In the genomic region with DNA sequence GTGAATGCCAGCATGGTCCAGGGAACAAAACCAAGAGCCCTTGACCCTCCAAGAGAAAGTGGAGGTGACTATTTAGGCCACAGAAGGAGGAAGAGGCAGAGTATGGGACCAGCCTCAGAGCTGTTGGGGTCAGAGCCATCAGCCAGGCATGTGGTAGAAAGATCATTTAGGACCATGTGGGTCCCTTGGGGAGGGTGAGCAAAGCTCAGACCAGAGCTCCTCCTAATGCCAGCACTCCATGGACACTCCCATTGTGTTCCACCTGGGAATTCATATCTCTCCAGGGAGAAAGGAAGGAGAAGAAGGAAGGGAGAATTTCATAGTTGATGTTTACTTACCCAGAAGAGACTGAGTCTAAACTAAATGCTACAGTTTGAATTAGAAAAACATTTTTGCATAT, we compare ENCODE assay signal across 1 cellular context.
TF ChIP-seq lines count a peak whose summit lies in the region.

No MANE protein-coding gene starts in this region.

TF ChIP-seq in GM23338, 12 proteins besides CTCF, POLR2A, EP300 and RAD21 (continued from another document):
- TF ChIP-seq, protein P1, sequence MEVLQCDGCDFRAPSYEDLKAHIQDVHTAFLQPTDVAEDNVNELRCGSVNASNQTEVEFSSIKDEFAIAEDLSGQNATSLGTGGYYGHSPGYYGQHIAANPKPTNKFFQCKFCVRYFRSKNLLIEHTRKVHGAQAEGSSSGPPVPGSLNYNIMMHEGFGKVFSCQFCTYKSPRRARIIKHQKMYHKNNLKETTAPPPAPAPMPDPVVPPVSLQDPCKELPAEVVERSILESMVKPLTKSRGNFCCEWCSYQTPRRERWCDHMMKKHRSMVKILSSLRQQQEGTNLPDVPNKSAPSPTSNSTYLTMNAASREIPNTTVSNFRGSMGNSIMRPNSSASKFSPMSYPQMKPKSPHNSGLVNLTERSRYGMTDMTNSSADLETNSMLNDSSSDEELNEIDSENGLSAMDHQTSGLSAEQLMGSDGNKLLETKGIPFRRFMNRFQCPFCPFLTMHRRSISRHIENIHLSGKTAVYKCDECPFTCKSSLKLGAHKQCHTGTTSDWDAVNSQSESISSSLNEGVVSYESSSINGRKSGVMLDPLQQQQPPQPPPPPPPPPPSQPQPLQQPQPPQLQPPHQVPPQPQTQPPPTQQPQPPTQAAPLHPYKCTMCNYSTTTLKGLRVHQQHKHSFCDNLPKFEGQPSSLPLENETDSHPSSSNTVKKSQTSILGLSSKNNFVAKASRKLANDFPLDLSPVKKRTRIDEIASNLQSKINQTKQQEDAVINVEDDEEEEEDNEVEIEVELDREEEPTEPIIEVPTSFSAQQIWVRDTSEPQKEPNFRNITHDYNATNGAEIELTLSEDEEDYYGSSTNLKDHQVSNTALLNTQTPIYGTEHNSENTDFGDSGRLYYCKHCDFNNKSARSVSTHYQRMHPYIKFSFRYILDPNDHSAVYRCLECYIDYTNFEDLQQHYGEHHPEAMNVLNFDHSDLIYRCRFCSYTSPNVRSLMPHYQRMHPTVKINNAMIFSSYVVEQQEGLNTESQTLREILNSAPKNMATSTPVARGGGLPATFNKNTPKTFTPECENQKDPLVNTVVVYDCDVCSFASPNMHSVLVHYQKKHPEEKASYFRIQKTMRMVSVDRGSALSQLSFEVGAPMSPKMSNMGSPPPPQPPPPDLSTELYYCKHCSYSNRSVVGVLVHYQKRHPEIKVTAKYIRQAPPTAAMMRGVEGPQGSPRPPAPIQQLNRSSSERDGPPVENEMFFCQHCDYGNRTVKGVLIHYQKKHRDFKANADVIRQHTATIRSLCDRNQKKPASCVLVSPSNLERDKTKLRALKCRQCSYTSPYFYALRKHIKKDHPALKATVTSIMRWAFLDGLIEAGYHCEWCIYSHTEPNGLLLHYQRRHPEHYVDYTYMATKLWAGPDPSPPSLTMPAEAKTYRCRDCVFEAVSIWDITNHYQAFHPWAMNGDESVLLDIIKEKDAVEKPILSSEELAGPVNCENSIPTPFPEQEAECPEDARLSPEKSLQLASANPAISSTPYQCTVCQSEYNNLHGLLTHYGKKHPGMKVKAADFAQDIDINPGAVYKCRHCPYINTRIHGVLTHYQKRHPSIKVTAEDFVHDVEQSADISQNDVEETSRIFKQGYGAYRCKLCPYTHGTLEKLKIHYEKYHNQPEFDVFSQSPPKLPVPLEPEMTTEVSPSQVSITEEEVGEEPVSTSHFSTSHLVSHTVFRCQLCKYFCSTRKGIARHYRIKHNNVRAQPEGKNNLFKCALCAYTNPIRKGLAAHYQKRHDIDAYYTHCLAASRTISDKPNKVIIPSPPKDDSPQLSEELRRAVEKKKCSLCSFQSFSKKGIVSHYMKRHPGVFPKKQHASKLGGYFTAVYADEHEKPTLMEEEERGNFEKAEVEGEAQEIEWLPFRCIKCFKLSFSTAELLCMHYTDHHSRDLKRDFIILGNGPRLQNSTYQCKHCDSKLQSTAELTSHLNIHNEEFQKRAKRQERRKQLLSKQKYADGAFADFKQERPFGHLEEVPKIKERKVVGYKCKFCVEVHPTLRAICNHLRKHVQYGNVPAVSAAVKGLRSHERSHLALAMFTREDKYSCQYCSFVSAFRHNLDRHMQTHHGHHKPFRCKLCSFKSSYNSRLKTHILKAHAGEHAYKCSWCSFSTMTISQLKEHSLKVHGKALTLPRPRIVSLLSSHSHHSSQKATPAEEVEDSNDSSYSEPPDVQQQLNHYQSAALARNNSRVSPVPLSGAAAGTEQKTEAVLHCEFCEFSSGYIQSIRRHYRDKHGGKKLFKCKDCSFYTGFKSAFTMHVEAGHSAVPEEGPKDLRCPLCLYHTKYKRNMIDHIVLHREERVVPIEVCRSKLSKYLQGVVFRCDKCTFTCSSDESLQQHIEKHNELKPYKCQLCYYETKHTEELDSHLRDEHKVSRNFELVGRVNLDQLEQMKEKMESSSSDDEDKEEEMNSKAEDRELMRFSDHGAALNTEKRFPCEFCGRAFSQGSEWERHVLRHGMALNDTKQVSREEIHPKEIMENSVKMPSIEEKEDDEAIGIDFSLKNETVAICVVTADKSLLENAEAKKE (CRISPR knock-in tag; IDR thresholded peaks at IDR 0.05) = no peak
- TF ChIP-seq, protein P2, sequence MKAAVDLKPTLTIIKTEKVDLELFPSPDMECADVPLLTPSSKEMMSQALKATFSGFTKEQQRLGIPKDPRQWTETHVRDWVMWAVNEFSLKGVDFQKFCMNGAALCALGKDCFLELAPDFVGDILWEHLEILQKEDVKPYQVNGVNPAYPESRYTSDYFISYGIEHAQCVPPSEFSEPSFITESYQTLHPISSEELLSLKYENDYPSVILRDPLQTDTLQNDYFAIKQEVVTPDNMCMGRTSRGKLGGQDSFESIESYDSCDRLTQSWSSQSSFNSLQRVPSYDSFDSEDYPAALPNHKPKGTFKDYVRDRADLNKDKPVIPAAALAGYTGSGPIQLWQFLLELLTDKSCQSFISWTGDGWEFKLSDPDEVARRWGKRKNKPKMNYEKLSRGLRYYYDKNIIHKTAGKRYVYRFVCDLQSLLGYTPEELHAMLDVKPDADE (IDR thresholded peaks at IDR 0.05) = no peak
- no peak for TF ChIP-seq ZNF114 (CRISPR knock-in tag; IDR thresholded peaks at IDR 0.05)
